1 cellular context compared by ENCODE assay signal in the genomic region with DNA sequence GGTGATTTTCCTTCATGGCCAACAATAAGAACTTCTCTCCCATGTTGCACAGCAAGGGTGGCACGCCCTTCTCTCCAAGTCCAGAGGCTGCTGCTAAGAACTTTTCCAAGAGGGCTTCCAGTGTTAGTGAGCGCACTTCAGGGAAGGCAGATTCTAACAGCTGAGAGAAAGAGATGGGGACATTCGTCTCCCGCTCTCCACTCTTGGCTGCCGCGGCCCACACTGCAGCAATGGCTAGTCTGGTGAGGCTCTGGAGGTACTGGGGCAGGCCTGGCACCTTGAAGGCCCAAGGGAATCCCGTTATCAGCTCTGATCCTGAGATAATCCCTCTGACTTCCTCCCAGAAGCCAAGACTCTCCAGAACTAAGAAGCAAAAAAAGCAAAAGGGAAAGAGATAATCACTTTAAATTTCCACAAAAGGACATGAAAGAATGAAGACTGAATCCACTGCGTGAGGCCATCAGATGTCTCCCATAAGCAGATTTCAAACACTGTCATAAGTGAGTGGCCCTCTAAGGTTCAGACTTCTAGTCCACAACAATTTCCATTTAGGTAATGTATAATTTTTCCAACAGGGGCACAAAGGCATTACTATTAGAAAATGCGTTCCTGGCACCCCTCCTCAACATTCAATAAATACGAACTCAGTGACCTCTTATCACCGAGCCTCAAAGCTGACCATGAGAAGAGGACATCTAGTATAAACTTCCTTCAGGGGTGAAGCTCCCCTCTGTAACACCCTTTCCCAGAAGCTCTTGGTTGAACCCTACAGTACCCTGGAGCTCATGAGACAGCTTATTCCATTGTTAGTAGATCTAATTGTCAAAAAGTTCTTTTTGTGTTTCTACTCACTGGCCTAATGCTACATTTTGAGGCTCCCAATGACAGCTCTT.
TF ChIP-seq lines count a peak whose summit lies in the region.

No MANE protein-coding gene starts in this region.

TF ChIP-seq in liver, 16 proteins besides CTCF, POLR2A, EP300 and RAD21 (continued from another document):
- TF ChIP-seq, protein P1, sequence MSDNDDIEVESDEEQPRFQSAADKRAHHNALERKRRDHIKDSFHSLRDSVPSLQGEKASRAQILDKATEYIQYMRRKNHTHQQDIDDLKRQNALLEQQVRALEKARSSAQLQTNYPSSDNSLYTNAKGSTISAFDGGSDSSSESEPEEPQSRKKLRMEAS (IDR thresholded peaks at IDR 0.05), result no peak
- TF ChIP-seq HNF4G (IDR thresholded peaks at IDR 0.05), result no peak
- TF ChIP-seq HNF4A (conservative IDR thresholded peaks at IDR 0.05), result no peak
- TF ChIP-seq GABPA (IDR thresholded peaks at IDR 0.05 in 1 of 2, conservative IDR thresholded peaks at IDR 0.05 in 1 of 2), result no peak
- no peak for TF ChIP-seq NR2F2 (IDR thresholded peaks at IDR 0.05)
- TF ChIP-seq FOXA1 (IDR thresholded peaks at IDR 0.05), result no peak
- TF ChIP-seq, protein P2, sequence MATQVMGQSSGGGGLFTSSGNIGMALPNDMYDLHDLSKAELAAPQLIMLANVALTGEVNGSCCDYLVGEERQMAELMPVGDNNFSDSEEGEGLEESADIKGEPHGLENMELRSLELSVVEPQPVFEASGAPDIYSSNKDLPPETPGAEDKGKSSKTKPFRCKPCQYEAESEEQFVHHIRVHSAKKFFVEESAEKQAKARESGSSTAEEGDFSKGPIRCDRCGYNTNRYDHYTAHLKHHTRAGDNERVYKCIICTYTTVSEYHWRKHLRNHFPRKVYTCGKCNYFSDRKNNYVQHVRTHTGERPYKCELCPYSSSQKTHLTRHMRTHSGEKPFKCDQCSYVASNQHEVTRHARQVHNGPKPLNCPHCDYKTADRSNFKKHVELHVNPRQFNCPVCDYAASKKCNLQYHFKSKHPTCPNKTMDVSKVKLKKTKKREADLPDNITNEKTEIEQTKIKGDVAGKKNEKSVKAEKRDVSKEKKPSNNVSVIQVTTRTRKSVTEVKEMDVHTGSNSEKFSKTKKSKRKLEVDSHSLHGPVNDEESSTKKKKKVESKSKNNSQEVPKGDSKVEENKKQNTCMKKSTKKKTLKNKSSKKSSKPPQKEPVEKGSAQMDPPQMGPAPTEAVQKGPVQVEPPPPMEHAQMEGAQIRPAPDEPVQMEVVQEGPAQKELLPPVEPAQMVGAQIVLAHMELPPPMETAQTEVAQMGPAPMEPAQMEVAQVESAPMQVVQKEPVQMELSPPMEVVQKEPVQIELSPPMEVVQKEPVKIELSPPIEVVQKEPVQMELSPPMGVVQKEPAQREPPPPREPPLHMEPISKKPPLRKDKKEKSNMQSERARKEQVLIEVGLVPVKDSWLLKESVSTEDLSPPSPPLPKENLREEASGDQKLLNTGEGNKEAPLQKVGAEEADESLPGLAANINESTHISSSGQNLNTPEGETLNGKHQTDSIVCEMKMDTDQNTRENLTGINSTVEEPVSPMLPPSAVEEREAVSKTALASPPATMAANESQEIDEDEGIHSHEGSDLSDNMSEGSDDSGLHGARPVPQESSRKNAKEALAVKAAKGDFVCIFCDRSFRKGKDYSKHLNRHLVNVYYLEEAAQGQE (IDR thresholded peaks at IDR 0.05), result no peak
- TF ChIP-seq, protein P3, sequence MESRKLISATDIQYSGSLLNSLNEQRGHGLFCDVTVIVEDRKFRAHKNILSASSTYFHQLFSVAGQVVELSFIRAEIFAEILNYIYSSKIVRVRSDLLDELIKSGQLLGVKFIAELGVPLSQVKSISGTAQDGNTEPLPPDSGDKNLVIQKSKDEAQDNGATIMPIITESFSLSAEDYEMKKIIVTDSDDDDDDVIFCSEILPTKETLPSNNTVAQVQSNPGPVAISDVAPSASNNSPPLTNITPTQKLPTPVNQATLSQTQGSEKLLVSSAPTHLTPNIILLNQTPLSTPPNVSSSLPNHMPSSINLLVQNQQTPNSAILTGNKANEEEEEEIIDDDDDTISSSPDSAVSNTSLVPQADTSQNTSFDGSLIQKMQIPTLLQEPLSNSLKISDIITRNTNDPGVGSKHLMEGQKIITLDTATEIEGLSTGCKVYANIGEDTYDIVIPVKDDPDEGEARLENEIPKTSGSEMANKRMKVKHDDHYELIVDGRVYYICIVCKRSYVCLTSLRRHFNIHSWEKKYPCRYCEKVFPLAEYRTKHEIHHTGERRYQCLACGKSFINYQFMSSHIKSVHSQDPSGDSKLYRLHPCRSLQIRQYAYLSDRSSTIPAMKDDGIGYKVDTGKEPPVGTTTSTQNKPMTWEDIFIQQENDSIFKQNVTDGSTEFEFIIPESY (IDR thresholded peaks at IDR 0.05), result no peak
- no peak for TF ChIP-seq EGR1 (IDR thresholded peaks at IDR 0.05; ENCODE audit: low read depth in 2 of 2)
TF ChIP-seq in liver: peak in this region for 0.
